ENCODE assay signal across 1 cellular context in the genomic region with DNA sequence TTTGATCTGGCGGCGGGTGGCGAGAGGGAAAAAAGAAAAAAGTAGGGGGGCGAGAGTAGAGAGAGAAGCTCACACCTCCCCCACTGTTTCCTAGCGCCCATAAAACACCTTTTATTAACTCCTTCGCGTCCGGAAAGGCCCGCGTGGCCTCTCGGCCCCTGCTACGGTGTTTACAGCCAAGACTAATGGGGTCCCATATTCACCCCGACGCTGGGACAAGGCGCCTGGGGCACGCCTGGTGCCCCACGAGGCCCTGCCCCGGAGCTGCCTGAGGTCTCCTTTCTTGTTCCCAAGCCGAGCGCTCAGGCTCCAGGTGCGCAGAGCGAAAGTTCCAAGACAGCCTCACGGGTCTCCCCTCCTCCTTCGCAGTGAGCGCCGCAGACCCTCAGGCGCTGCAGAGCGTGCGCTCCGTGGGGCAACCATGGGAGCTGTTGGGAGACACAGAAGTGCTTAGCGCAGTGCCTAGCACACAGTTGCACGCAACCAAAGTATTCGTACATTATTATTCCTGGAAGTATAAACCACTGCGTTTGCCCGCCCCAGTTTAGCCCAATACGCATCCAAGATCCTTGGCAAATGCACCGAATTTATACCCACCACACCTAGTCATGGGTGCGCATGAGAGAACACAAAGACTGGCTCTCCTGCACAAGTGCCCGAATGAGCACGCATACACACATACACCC.
TF ChIP-seq lines count a peak whose summit lies in the region.

No MANE protein-coding gene starts in this region.

TF ChIP-seq in HepG2, 621 proteins besides CTCF, POLR2A, EP300 and RAD21:
- no peak for TF ChIP-seq SMARCE1 (IDR thresholded peaks at IDR 0.05; ENCODE audit: borderline replicate concordance)
- TF ChIP-seq POLR2AphosphoS2 (IDR thresholded peaks at IDR 0.05; ENCODE audit: low read depth, low read length) = no peak
- TF ChIP-seq FOSL1 (CRISPR knock-in tag; IDR thresholded peaks at IDR 0.05; ENCODE audit: borderline replicate concordance) = no peak
- no peak for TF ChIP-seq HMG20A (CRISPR knock-in tag; IDR thresholded peaks at IDR 0.05; ENCODE audit: borderline replicate concordance)
- no peak for TF ChIP-seq ZNF274 (CRISPR knock-in tag; IDR thresholded peaks at IDR 0.05)
- no peak for TF ChIP-seq ZNF121 (CRISPR knock-in tag; IDR thresholded peaks at IDR 0.05)
- no peak for TF ChIP-seq GRHL1 (CRISPR knock-in tag; conservative IDR thresholded peaks at IDR 0.05)
- TF ChIP-seq, protein P1, sequence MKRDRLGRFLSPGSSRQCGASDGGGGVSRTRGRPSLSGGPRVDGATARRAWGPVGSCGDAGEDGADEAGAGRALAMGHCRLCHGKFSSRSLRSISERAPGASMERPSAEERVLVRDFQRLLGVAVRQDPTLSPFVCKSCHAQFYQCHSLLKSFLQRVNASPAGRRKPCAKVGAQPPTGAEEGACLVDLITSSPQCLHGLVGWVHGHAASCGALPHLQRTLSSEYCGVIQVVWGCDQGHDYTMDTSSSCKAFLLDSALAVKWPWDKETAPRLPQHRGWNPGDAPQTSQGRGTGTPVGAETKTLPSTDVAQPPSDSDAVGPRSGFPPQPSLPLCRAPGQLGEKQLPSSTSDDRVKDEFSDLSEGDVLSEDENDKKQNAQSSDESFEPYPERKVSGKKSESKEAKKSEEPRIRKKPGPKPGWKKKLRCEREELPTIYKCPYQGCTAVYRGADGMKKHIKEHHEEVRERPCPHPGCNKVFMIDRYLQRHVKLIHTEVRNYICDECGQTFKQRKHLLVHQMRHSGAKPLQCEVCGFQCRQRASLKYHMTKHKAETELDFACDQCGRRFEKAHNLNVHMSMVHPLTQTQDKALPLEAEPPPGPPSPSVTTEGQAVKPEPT (CRISPR knock-in tag; IDR thresholded peaks at IDR 0.05; ENCODE audit: low read depth) = no peak
- TF ChIP-seq ZNF264 (CRISPR knock-in tag; IDR thresholded peaks at IDR 0.05) = no peak
